ENCODE assay signal across 23 cellular contexts in the genomic region with DNA sequence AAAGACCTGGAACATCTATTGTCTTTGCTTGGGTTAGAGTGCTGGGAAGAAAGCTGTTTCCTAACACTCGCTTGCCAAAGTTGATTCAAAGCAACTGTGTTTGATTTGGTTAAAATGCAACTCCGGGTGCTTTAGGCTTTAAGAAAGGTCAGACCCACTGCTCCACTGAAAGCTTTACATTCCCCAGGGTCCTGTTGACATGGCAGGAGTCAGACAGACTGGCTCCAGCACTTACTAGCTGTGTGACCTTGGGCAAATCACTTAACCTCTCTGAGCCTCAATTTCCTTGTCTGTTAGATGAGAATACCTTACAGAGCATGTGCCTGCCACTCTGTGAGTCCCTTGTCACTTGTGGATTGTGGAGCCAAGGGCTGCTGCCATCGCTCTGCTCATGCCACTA. TPM values are rescaled to one million over a fixed set of nuclear protein-coding genes. Genes with fewer than 3 reads are reported as not detected.
A peak's percentile ranks its signal among the peaks of the same experiment; 100 is the strongest.
DNase-seq lines count a peak whose midpoint lies in the region; ATAC-seq and TF ChIP-seq lines count a peak whose summit lies in the region.
"Had no signal": no experiment of that assay in that cellular context is flagged by ENCODE, and none has a peak within 500 bp of the region (broad histone marks: within the 10 kb centered on the region; RNA-seq: fewer than 3 reads in every experiment).

No MANE protein-coding gene starts in this region.

- H2BK5ac ChIP-seq in neuronal stem cell (ENCODE audit: low read length) = no peak overlapping the region

- H3K27me3 Mint-ChIP-seq in GM23338 (ENCODE audit: insufficient read depth, low read depth, poor library complexity) (peaks cover 1% of the 10 kb centered on the region), WTC11 (ENCODE audit: low read depth) (no peaks in the 10 kb centered on the region)

- H3K9me3 Mint-ChIP-seq in GM23338 (no peaks in the 10 kb centered on the region), WTC11 (no peaks in the 10 kb centered on the region)
- H3K9me3 Mint-ChIP-seq: CD14-positive monocyte; CD4-positive, alpha-beta T cell; CD8-positive, alpha-beta memory T cell had no signal

- H3F3A ChIP-seq in GM23338 (replicated peaks; ENCODE audit: low read depth) = no peaks in the 10 kb centered on the region

- H4K8ac ChIP-seq in neuronal stem cell (ENCODE audit: low read depth, low read length) = no peak overlapping the region

- no peak overlapping the region for H2BK12ac ChIP-seq in neuronal stem cell (ENCODE audit: low read length)

- H3K23ac ChIP-seq in neuronal stem cell (ENCODE audit: low read depth, low read length, poor library complexity) = no peak overlapping the region

- no peak overlapping the region for H2AK5ac ChIP-seq in neuronal stem cell (ENCODE audit: low read depth, low read length)

- no peaks in the 10 kb centered on the region; the same call in 1 of the 2 replicates for H3K79me2 ChIP-seq in GM23338 (replicated peaks; ENCODE audit: insufficient read depth)

- H3K27ac ChIP-seq in GM23338 (ENCODE audit: low read depth) (no peak overlapping the region), HUES64 (ENCODE audit: low read depth, low read length) (0 out of 2 replicates have a peak overlapping the region, but pooled peaks have one; percentile 13), neuronal stem cell (replicated peaks; ENCODE audit: low read length) (no peak overlapping the region), left lung (no peak overlapping the region)
- H3K27ac ChIP-seq: A549; BLaER1 treated with 17β-estradiol and CSF1 and Interleukin-3, amounts not matched to agents 10 nM and 100 nM had no signal

- H2BK120ac ChIP-seq in neuronal stem cell (ENCODE audit: low read depth, low read length) = no peak overlapping the region

- H4K91ac ChIP-seq in neuronal stem cell (ENCODE audit: low read depth, low read length, poor library complexity) = no peak overlapping the region

- H3K27ac Mint-ChIP-seq in GM23338 (0 out of 2 replicates have a peak overlapping the region, but pooled peaks have one; percentile 44), WTC11 (peak overlapping the region; percentile 57; the same call in 1 of the 2 replicates)
- H3K27ac Mint-ChIP-seq: CD14-positive monocyte; CD4-positive, alpha-beta T cell; CD8-positive, alpha-beta memory T cell had no signal

- H3K4me1 Mint-ChIP-seq in GM23338 = peaks cover 63% of the 10 kb centered on the region
- peaks cover 62% of the 10 kb centered on the region for H3K4me1 Mint-ChIP-seq in WTC11
- H3K4me1 Mint-ChIP-seq: CD8-positive, alpha-beta memory T cell had no signal

- H3K9me3 ChIP-seq in HUES64 (ENCODE audit: insufficient read depth, low read depth, low read length) (no peaks in the 10 kb centered on the region), neuronal stem cell (replicated peaks in 1 of 2; ENCODE audit: control insufficient read depth in 2 of 2, insufficient read depth in 1 of 2, low read depth in 1 of 2, low read length in 2 of 2) (no peaks in the 10 kb centered on the region), left lung (no peaks in the 10 kb centered on the region)
- H3K9me3 ChIP-seq: A549; BE2C; BLaER1 treated with 17β-estradiol and CSF1 and Interleukin-3, amounts not matched to agents 10 nM and 100 nM had no signal

- H3K4me3 ChIP-seq in GM23338 (no peak overlapping the region), HUES64 (ENCODE audit: low read length) (no peak overlapping the region), neuronal stem cell (ENCODE audit: low read length in 2 of 2) (no peak overlapping the region), left lung (no peak overlapping the region)
- H3K4me3 ChIP-seq: A549; BLaER1 treated with 17β-estradiol and CSF1 and Interleukin-3, amounts not matched to agents 10 nM and 100 nM; GM12878 had no signal

- intact Hi-C loops in left lung (cut with DNase I) = no loop called here

- H3K4me1 ChIP-seq in GM23338 (ENCODE audit: insufficient read depth) (peaks cover 53% of the 10 kb centered on the region), HUES64 (ENCODE audit: insufficient read depth, low read length) (peaks cover 38% of the 10 kb centered on the region), neuronal stem cell (ENCODE audit: control insufficient read depth in 2 of 2, insufficient read depth in 1 of 2, low read depth in 1 of 2, low read length in 2 of 2) (peaks cover 0 to 12% of the 10 kb centered on the region in 2 donors), left lung (no peaks in the 10 kb centered on the region)
- H3K4me1 ChIP-seq: A549; BE2C; BLaER1 treated with 17β-estradiol and CSF1 and Interleukin-3, amounts not matched to agents 10 nM and 100 nM had no signal

- 80% methylated on average over 3 of the region's 3 CpGs for WGBS in HUES64
- no CpG with 5 or more reads among the region's 3 CpGs for WGBS in neuronal stem cell (ENCODE audit: extremely low coverage in 2 of 2, insufficient read length in 2 of 2, insufficient replicate concordance in 1 of 2), 2 donors

- H3K27me3 ChIP-seq in GM23338 (ENCODE audit: insufficient read depth) (no peaks in the 10 kb centered on the region), HUES64 (ENCODE audit: insufficient read depth, low read length) (no peaks in the 10 kb centered on the region), neuronal stem cell (ENCODE audit: control insufficient read depth in 3 of 3, insufficient read depth in 3 of 3, low read depth in 1 of 3, low read length in 3 of 3) (peaks cover 0 to 5% (median 0%) of the 10 kb centered on the region in 3 experiments), left lung (no peaks in the 10 kb centered on the region)
- H3K27me3 ChIP-seq: BE2C had no signal

- CTCF ChIA-PET in WTC11 (lab: Charles Lee) = no interaction called here

- no peak overlapping the region for H3K4ac ChIP-seq in neuronal stem cell (ENCODE audit: low read length)

- H3K14ac ChIP-seq in neuronal stem cell (ENCODE audit: low read length) = no peak overlapping the region

- POLR2A ChIA-PET in WTC11 (lab: Charles Lee) = no interaction called here

- no peak for ATAC-seq in GM23338
- ATAC-seq in WTC11 = no peak
- ATAC-seq in left lung = no peak
- ATAC-seq in GM18868 (IDR thresholded peaks at IDR 0.05; ENCODE audit: unreplicated experiment) = no peak
- ATAC-seq: A549, GM12878 had no signal

- H3K9ac ChIP-seq in HUES64 (ENCODE audit: low read depth, low read length) (no peak overlapping the region), neuronal stem cell (ENCODE audit: low read depth, low read length, poor library complexity) (no peak overlapping the region)
- H3K9ac ChIP-seq: BLaER1 treated with 17β-estradiol and CSF1 and Interleukin-3, amounts not matched to agents 10 nM and 100 nM had no signal

- H2BK15ac ChIP-seq in neuronal stem cell (ENCODE audit: low read length) = no peak overlapping the region

- H2AFZ ChIP-seq in GM23338 (no peak overlapping the region), neuronal stem cell (ENCODE audit: low read length) (no peak overlapping the region)

- no peaks in the 10 kb centered on the region for H3K36me3 ChIP-seq in GM23338 (ENCODE audit: insufficient read depth)
- H3K36me3 ChIP-seq in HUES64 (ENCODE audit: insufficient read depth, low read length) = no peaks in the 10 kb centered on the region
- no peaks in the 10 kb centered on the region for H3K36me3 ChIP-seq in neuronal stem cell (replicated peaks in 1 of 2; ENCODE audit: control insufficient read depth in 2 of 2, insufficient read depth in 2 of 2, low read length in 2 of 2)
- H3K36me3 ChIP-seq in left lung = no peaks in the 10 kb centered on the region
- H3K36me3 ChIP-seq: BE2C; BLaER1 treated with 17β-estradiol and CSF1 and Interleukin-3, amounts not matched to agents 10 nM and 100 nM had no signal

- TF ChIP-seq CTCF in GM23338 (conservative IDR thresholded peaks at IDR 0.05; ENCODE audit: low read depth in 2 of 2) = no peak
- TF ChIP-seq CTCF in WTC11 (IDR thresholded peaks at IDR 0.05) = no peak
- no peak for TF ChIP-seq CTCF in left lung (IDR thresholded peaks at IDR 0.05)

- H3K4me3 Mint-ChIP-seq in GM23338 (no peak overlapping the region), WTC11 (no peak overlapping the region)
- H3K4me3 Mint-ChIP-seq: CD14-positive monocyte; CD4-positive, alpha-beta T cell; CD8-positive, alpha-beta memory T cell had no signal

- H3K36me3 Mint-ChIP-seq in GM23338 (ENCODE audit: low read depth) (peaks cover 5% of the 10 kb centered on the region; the same call in 1 of the 3 replicates), WTC11 (no peaks in the 10 kb centered on the region)
- H3K36me3 Mint-ChIP-seq: CD14-positive monocyte; CD8-positive, alpha-beta memory T cell had no signal

- peak overlapping the region; percentile 16 for H3K18ac ChIP-seq in neuronal stem cell (ENCODE audit: low read length)

- DNase-seq in GM23338 (ENCODE audit: low spot score) (no peak), WTC11 (ENCODE audit: low spot score) (no peak), neuronal stem cell (ENCODE audit: low spot score) (no peak), left lung (no peak), NCI-H1436 treated with DMSO at 0.1 percent for 48 hours (lab: John Stamatoyannopoulos, UW) (no peak)
- DNase-seq: 8988T; ACHN; BE2C; CD4-positive, alpha-beta T cell; CD8-positive, alpha-beta memory T cell; DMS 273 treated with DMSO at 0.1 percent for 48 hours; DMS79; EL; GDM1; GOT3; H7; HCEC 1CT had no signal

- no peaks in the 10 kb centered on the region for H3K79me1 ChIP-seq in neuronal stem cell (ENCODE audit: low read depth, low read length)

- H3K4me2 ChIP-seq in GM23338 = 0 out of 2 replicates have a peak overlapping the region, but pooled peaks have one; percentile 62
- no peak overlapping the region for H3K4me2 ChIP-seq in neuronal stem cell (ENCODE audit: insufficient read depth, low read length, poor library complexity, severe bottlenecking)
- H3K4me2 ChIP-seq: A549; BLaER1 treated with 17β-estradiol and CSF1 and Interleukin-3, amounts not matched to agents 10 nM and 100 nM had no signal

- H4K20me1 ChIP-seq in GM23338 (replicated peaks; ENCODE audit: insufficient read depth) = no peaks in the 10 kb centered on the region

- no peaks in the 10 kb centered on the region for H3K9me2 ChIP-seq in GM23338 (ENCODE audit: insufficient read depth)

TF ChIP-seq in GM23338, 12 proteins besides CTCF, POLR2A, EP300 and RAD21 (continues in another document):
- TF ChIP-seq STAT1 (IDR thresholded peaks at IDR 0.05; ENCODE audit: unreplicated experiment) (no peak), POLR2AphosphoS5 (IDR thresholded peaks at IDR 0.05; ENCODE audit: low read depth) (no peak)

TF ChIP-seq in WTC11, 78 proteins besides CTCF, POLR2A, EP300 and RAD21 (continues in another document):
- TF ChIP-seq IRF1 (CRISPR knock-in tag; IDR thresholded peaks at IDR 0.05) = no peak

RNA-seq across cellular contexts. Expression of gene DGKK, which starts 39.0 kb away (rescaled TPM):
- 8.1 and 8.9 TPM in 2 replicates for total RNA-seq in GM23338 (2014; rRNA removed; shearing (Covaris generic))
- polyA plus RNA-seq in GM23338 (2016; fragmentation: Nextera tagmentation; extraction: Ambion mirVana) = 2.1 TPM in 2 replicates
- 1.8 TPM for polyA plus RNA-seq in HUES64 (2013, experiment 1 of 2)
- 1.3 TPM for polyA plus RNA-seq in HUES64 (2013, experiment 2 of 2)
- total RNA-seq in WTC11 (2021) (1.9 to 3.2 TPM (median 2.9 TPM) in 3 replicates), left lung (under 1 TPM in 1 of 2 donors, not detected in 1; 0.03 TPM)
- 0.54 TPM for polyA plus RNA-seq in neuronal stem cell (2013, experiment 1 of 2)
- polyA plus RNA-seq in neuronal stem cell (2013, experiment 2 of 2) = 0.53 TPM
- total RNA-seq: CD4-positive, alpha-beta T cell; CD8-positive, alpha-beta memory T cell; GM12878 had no signal
- polyA plus RNA-seq: A549; CD14-positive monocyte; CD8-positive, alpha-beta memory T cell had no signal
